In the genomic region with DNA sequence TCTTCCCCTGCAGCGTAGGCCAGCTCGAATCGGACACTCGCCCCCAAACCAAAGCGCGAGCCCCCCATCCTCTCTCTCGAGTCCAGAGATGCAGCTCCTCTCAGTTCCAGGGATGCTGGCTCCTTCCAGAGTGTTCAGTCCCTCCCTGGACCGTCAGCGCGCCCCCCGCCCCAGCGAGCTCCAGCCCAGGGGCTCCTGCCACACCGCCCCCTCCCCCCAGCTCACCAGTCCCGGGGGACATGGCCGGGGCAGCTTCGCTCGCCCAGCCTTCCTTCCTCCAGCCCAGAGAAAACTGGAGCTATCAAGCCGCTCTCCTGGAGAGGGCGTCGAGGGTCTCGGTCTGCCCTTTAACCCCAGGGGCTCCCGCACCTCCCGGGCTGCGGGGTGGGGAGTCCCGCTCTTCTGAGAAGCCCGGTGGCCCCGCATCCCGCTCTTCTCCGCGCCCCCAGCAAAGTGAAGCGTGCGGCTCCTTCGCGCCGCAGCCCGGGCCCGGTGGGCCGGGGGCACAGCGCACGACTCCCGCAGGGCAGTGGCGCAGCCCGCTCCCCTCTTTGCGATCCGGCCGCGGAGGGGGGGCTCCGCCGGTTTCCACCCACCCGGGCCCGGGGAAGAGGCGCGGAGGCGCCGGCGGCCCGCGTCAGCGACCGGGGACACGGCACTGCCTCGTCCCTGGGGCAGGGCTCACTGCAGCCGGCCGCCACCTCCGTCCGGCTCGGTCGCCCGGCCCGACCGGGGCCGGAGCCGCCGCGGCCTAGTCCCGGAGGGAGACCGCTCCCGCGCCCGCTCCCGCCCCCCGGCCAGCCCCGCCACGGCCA, we compare ENCODE assay signal across 8 cellular contexts.
DNase-seq lines count a peak whose midpoint lies in the region; ATAC-seq and TF ChIP-seq lines count a peak whose summit lies in the region.

No MANE protein-coding gene starts in this region.

- H3K4me3 ChIP-seq in cardiac fibroblast (replicated peaks in 1 of 2; ENCODE audit: low read depth in 2 of 2, low read length in 2 of 2) = peak overlapping the region; percentile 79 to 90

- TF ChIP-seq CTCF in C4-2B (conservative IDR thresholded peaks at IDR 0.05) (no peak; the same call in 1 of the 2 replicates), cardiac fibroblast (IDR thresholded peaks at IDR 0.05; ENCODE audit: low read depth, low read length) (no peak)

- peak; percentile 9 for DNase-seq in T1000 (lab: John Stamatoyannopoulos, UW)
- DNase-seq in cardiac fibroblast (ENCODE audit: low read depth in 2 of 2) = peak; percentile 9 to 27
- peak; percentile 16 for DNase-seq in kidney tubule cell (ENCODE audit: low spot score)
- peak; percentile 1 to 29 for DNase-seq in stimulated activated CD4-positive, alpha-beta T cell treated with anti-CD3 and anti-CD28 coated beads, Interleukin-1b, Interleukin-23, amount 100 ng/mL, for 4 hours (ENCODE audit: low read depth in 2 of 2)
- no peak for DNase-seq in NCI-H774 (lab: John Stamatoyannopoulos, UW)

- H3K27ac ChIP-seq in C4-2B = peak overlapping the region; percentile 83

- ATAC-seq in GM19324 (IDR thresholded peaks at IDR 0.05; ENCODE audit: low FRiP score, unreplicated experiment) = peak; percentile 57
- peak; percentile 33 for ATAC-seq in HG03378 (IDR thresholded peaks at IDR 0.05; ENCODE audit: unreplicated experiment)
